In the genomic region with DNA sequence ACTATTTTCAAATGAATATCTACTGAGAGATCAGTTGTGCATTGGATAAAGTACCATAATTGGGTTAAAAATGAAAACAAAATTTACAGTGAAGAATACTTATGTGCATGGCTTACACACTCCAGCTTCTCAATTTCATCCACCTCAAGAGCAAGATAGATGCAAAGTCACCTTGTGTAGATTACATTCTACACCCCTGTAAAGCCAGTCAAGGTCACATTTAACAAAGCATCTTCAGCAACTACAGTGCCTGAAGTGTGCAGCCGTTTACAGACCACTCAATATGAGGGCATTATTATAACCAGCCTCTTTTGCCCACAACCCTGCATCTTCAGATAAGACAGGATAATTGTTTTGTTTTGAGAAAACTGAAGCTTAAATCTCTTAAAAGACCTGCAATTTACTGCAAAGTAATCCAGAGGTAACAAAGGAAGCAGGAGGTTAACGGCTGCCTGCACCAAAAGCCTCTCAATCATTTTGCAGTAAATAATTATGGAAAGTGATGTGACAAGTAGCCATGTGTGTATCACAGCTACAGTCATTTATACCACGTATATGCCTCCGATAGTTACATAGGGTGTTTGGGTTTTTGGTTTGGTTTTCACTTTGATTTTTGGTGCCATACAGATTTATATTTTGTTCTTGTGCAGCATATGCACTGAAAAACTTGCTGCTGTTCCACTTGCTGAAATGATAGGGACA, we compare ENCODE assay signal across 9 cellular contexts. TPM values are rescaled to one million over a fixed set of nuclear protein-coding genes. Genes with fewer than 3 reads are reported as not detected.
DNase-seq lines count a peak whose midpoint lies in the region; ATAC-seq and TF ChIP-seq lines count a peak whose summit lies in the region.
"Had no signal": no experiment of that assay in that cellular context is flagged by ENCODE, and none has a peak within 500 bp of the region (broad histone marks: within the 10 kb centered on the region; RNA-seq: fewer than 3 reads in every experiment).

No MANE protein-coding gene starts in this region.

- H3K9me3 ChIP-seq in DND-41 (ENCODE audit: insufficient read depth, low read length, severe bottlenecking): no peaks in the 10 kb centered on the region
- no peaks in the 10 kb centered on the region for H3K9me3 ChIP-seq in breast epithelium
- H3K9me3 ChIP-seq in neutrophil: no peaks in the 10 kb centered on the region

- H2AFZ ChIP-seq in DND-41 (ENCODE audit: low read depth, low read length): no peak overlapping the region
- H2AFZ ChIP-seq in KMS-11 (ENCODE audit: low read depth): no peak overlapping the region

- peaks cover 56% of the 10 kb centered on the region for H3K36me3 ChIP-seq in DND-41 (ENCODE audit: insufficient read depth, low read length)
- H3K36me3 ChIP-seq in KMS-11 (ENCODE audit: insufficient read depth): no peaks in the 10 kb centered on the region
- no peaks in the 10 kb centered on the region for H3K36me3 ChIP-seq in breast epithelium
- H3K36me3 ChIP-seq in neutrophil: no peaks in the 10 kb centered on the region

- H3K4me3 ChIP-seq in DND-41 (ENCODE audit: low read depth in 1 of 2, low read length in 2 of 2) (peak overlapping the region in 1 of 2 experiments; percentile 95; a peak in 1 of 4 replicates), KMS-11 (IDR thresholded peaks at IDR 0.05; ENCODE audit: insufficient read depth, low read depth, low read length) (no peak overlapping the region), breast epithelium (peak overlapping the region in 2 of 3 donors; percentile 4 to 46), neutrophil (ENCODE audit: low read depth in 1 of 2, low read length in 1 of 2) (no peak overlapping the region)

- H3K4me1 ChIP-seq in DND-41 (ENCODE audit: insufficient read depth, low read length) (peaks cover 53% of the 10 kb centered on the region), KMS-11 (ENCODE audit: low read depth, poor library complexity, severe bottlenecking) (peaks cover 44% of the 10 kb centered on the region), breast epithelium (peaks cover 0 to 21% of the 10 kb centered on the region in 2 donors), neutrophil (ENCODE audit: control insufficient read depth in 1 of 2, insufficient read depth in 1 of 2, low read depth in 1 of 2, low read length in 1 of 2) (peaks cover 48 to 52% of the 10 kb centered on the region in 2 experiments)

- ATAC-seq in DND-41 (ENCODE audit: insufficient read depth, low read depth) (no peak), GM21423 (IDR thresholded peaks at IDR 0.05; ENCODE audit: unreplicated experiment) (no peak)

- H3K27ac ChIP-seq in DND-41 (ENCODE audit: low read length) (no peak overlapping the region), KMS-11 (no peak overlapping the region; the same call in 1 of the 2 replicates), breast epithelium (no peak overlapping the region), neutrophil (peak overlapping the region; percentile 38)

- TF ChIP-seq CTCF in DND-41 (IDR thresholded peaks at IDR 0.05; ENCODE audit: borderline replicate concordance, extremely low read depth, low read length, poor library complexity, severe bottlenecking): no peak
- TF ChIP-seq CTCF in KMS-11 (conservative IDR thresholded peaks at IDR 0.05; ENCODE audit: low read depth, low read length): no peak
- TF ChIP-seq CTCF in breast epithelium (IDR thresholded peaks at IDR 0.05): no peak
- no peak for TF ChIP-seq CTCF in neutrophil (IDR thresholded peaks at IDR 0.05)

- DNase-seq in DND-41: no peak
- DNase-seq in breast epithelium (ENCODE audit: low spot score in 2 of 2): no peak
- DNase-seq in NCI-H128 (lab: John Stamatoyannopoulos, UW; ENCODE audit: unreplicated experiment): no peak
- no peak for DNase-seq in amniotic stem cell (lab: John Stamatoyannopoulos, UW)
- DNase-seq in AG08395 (ENCODE audit: low spot score): no peak
- DNase-seq: small intestine had no signal

- H3K27me3 ChIP-seq in DND-41 (ENCODE audit: insufficient read depth, low read length, poor library complexity) (no peaks in the 10 kb centered on the region), KMS-11 (ENCODE audit: insufficient read depth, low read depth) (no peaks in the 10 kb centered on the region), breast epithelium (no peaks in the 10 kb centered on the region), neutrophil (no peaks in the 10 kb centered on the region)

- H3K79me2 ChIP-seq in DND-41 (ENCODE audit: insufficient read depth, low read length): peaks cover 70% of the 10 kb centered on the region
- peaks cover 55% of the 10 kb centered on the region for H3K79me2 ChIP-seq in KMS-11 (ENCODE audit: insufficient read depth, low read depth)

- H3K4me2 ChIP-seq in DND-41 (ENCODE audit: insufficient read depth, low read length) (peak overlapping the region; percentile 98), KMS-11 (peak overlapping the region; percentile 69)

- no peak for TF ChIP-seq POLR2A in breast epithelium (IDR thresholded peaks at IDR 0.05)

- intact Hi-C loops in breast epithelium (cut with DNase I; ENCODE audit: low total_unique reads): no loop called here

- H3K9ac ChIP-seq in DND-41 (ENCODE audit: low read depth, low read length) (peak overlapping the region; percentile 97; the same call in 1 of the 2 replicates), KMS-11 (no peak overlapping the region)

- H4K20me1 ChIP-seq in DND-41 (ENCODE audit: insufficient read depth, low read length): peaks cover 59% of the 10 kb centered on the region
- 0 out of 2 replicates have a peak, but pooled peaks cover 3% of the 10 kb centered on the region for H4K20me1 ChIP-seq in KMS-11 (ENCODE audit: insufficient read depth)

RNA-seq across cellular contexts. Expression of a gene that starts 4.9 kb away (rescaled TPM):
- 10 to 100 TPM; 22.7 to 27.2 (median 24.9) TPM for total RNA-seq in breast epithelium

RNA-seq across cellular contexts. Expression of a gene that starts 32.6 kb away (rescaled TPM):
- 100 to 1,000 TPM; 110 to 140 (median 115) TPM for total RNA-seq in breast epithelium

Comparison
In these comparisons a context has a peak if more than half of its experiments do, and no peak if none do; other contexts are left out.
1. H3K4me3 ChIP-seq: peak in breast epithelium (2 of 3); none in KMS-11 (single experiment) and neutrophil (0 of 2).